Comparison of ENCODE assay signal across 25 cellular contexts in genomic region chr3:65633018-65633417, GRCh38.
"Had no signal": no experiment of that assay in that cellular context is flagged by ENCODE, and none has a peak within 500 bp of the region (broad histone marks: within the 10 kb centered on the region; RNA-seq: fewer than 3 reads in every experiment).

No MANE protein-coding gene starts in this region.

- H3K4me3 ChIP-seq: lower lobe of right lung, testis, uterus had no signal

- H3K36me3 Mint-ChIP-seq: activated CD8-positive, alpha-beta memory T cell treated with anti-CD3 and anti-CD28 coated beads, Interleukin-2, amount 10 ng/mL, durations not matched to agents 7 days and 5 days; activated naive CD4-positive, alpha-beta T cell treated with anti-CD3 and anti-CD28 coated beads, Interleukin-2, amount 50 U/mL, for 24 hours; natural killer cell had no signal

- H3K4me3 Mint-ChIP-seq: activated CD4-positive, alpha-beta T cell treated with anti-CD3 and anti-CD28 coated beads, Interleukin-2, amount 10 ng/mL, durations not matched to agents 7 days and 5 days; activated CD8-positive, alpha-beta memory T cell treated with anti-CD3 and anti-CD28 coated beads, Interleukin-2, amount 10 ng/mL, durations not matched to agents 7 days and 5 days; activated CD8-positive, alpha-beta T cell treated with anti-CD3 and anti-CD28 coated beads for 36 hours; activated naive CD4-positive, alpha-beta T cell treated with anti-CD3 and anti-CD28 coated beads, Interleukin-2, amount 50 U/mL, for 24 hours; activated T-helper 1 cell treated with anti-CD3 and anti-CD28 coated beads, Interleukin-12 subunit alpha, Interleukin-12 subunit beta, Interleukin-2, Interleukin-4 antibody, amounts not matched to agents 30 ng/mL and 10 ng/mL and 1 ng/mL, durations not matched to agents 14 hours and 24 hours and 36 hours; dendritic cell treated with granulocyte-macrophage colony-stimulating factor and Interleukin-4, amounts not matched to agents 40 ng/mL and 50 ng/mL, for 4 days; mesothelial cell of epicardium; natural killer cell had no signal

- H3K36me3 ChIP-seq: brain microvascular endothelial cell, lower lobe of right lung, uterus had no signal

- DNase-seq: activated CD4-positive, alpha-beta T cell treated with anti-CD3 and anti-CD28 coated beads, Interleukin-2, amount 10 ng/mL, durations not matched to agents 7 days and 5 days; activated CD4-positive, CD25-positive, alpha-beta regulatory T cell treated with anti-CD3 and anti-CD28 coated beads, Interleukin-2, amount 50 U/mL, for 72 hours; activated CD8-positive, alpha-beta memory T cell treated with anti-CD3 and anti-CD28 coated beads, Interleukin-2, amount 10 ng/mL, durations not matched to agents 7 days and 5 days; activated CD8-positive, alpha-beta T cell treated with anti-CD3 and anti-CD28 coated beads for 36 hours; activated gamma-delta T cell; activated T-cell treated with anti-CD3 and anti-CD28 coated beads for 4 hours; anterior cingulate cortex; brain microvascular endothelial cell; caudate nucleus; effector CD4-positive, alpha-beta T cell; erythroblast; foreskin fibroblast; left colon; lower lobe of right lung; natural killer cell; retina; stimulated activated CD4-positive, alpha-beta T cell treated with anti-CD3 and anti-CD28 coated beads, Interleukin-4, amount 100 ng/mL, for 1 hour; stimulated activated naive CD4-positive, alpha-beta T cell; testis; uterus had no signal

- H3K4me1 Mint-ChIP-seq: activated CD4-positive, alpha-beta T cell treated with anti-CD3 and anti-CD28 coated beads, Interleukin-2, amount 10 ng/mL, durations not matched to agents 7 days and 5 days; activated CD8-positive, alpha-beta memory T cell treated with anti-CD3 and anti-CD28 coated beads, Interleukin-2, amount 10 ng/mL, durations not matched to agents 7 days and 5 days; activated naive CD4-positive, alpha-beta T cell treated with anti-CD3 and anti-CD28 coated beads, Interleukin-2, amount 50 U/mL, for 24 hours; mesothelial cell of epicardium; natural killer cell had no signal

- ATAC-seq: activated CD8-positive, alpha-beta memory T cell treated with anti-CD3 and anti-CD28 coated beads, Interleukin-2, amount 10 ng/mL, durations not matched to agents 7 days and 5 days; activated CD8-positive, alpha-beta T cell treated with anti-CD3 and anti-CD28 coated beads for 36 hours; left colon; lower lobe of right lung; natural killer cell had no signal

- H3K27me3 Mint-ChIP-seq: activated CD4-positive, alpha-beta T cell treated with anti-CD3 and anti-CD28 coated beads, Interleukin-2, amount 10 ng/mL, durations not matched to agents 7 days and 5 days; activated CD8-positive, alpha-beta memory T cell treated with anti-CD3 and anti-CD28 coated beads, Interleukin-2, amount 10 ng/mL, durations not matched to agents 7 days and 5 days; activated CD8-positive, alpha-beta T cell treated with anti-CD3 and anti-CD28 coated beads for 36 hours; activated naive CD4-positive, alpha-beta T cell treated with anti-CD3 and anti-CD28 coated beads, Interleukin-2, amount 50 U/mL, for 24 hours; dendritic cell treated with granulocyte-macrophage colony-stimulating factor and Interleukin-4, amounts not matched to agents 40 ng/mL and 50 ng/mL, for 4 days; progenitor cell of endocrine pancreas had no signal

- H3K9me3 Mint-ChIP-seq: activated CD4-positive, alpha-beta T cell treated with anti-CD3 and anti-CD28 coated beads, Interleukin-2, amount 10 ng/mL, durations not matched to agents 7 days and 5 days; activated naive CD4-positive, alpha-beta T cell treated with anti-CD3 and anti-CD28 coated beads, Interleukin-2, amount 50 U/mL, for 24 hours; dendritic cell treated with granulocyte-macrophage colony-stimulating factor and Interleukin-4, amounts not matched to agents 40 ng/mL and 50 ng/mL, for 4 days had no signal

- H3K27me3 ChIP-seq: brain microvascular endothelial cell, testis, uterus had no signal

- H3K9me3 ChIP-seq: lower lobe of right lung, testis, uterus had no signal

- H3K4me1 ChIP-seq: lower lobe of right lung, testis, uterus had no signal

- H3K27ac ChIP-seq: brain microvascular endothelial cell, lower lobe of right lung, testis, uterus had no signal

- H3K27ac Mint-ChIP-seq: activated CD4-positive, alpha-beta T cell treated with anti-CD3 and anti-CD28 coated beads, Interleukin-2, amount 10 ng/mL, durations not matched to agents 7 days and 5 days; activated CD8-positive, alpha-beta memory T cell treated with anti-CD3 and anti-CD28 coated beads, Interleukin-2, amount 10 ng/mL, durations not matched to agents 7 days and 5 days; activated CD8-positive, alpha-beta T cell treated with anti-CD3 and anti-CD28 coated beads for 36 hours; activated naive CD4-positive, alpha-beta T cell treated with anti-CD3 and anti-CD28 coated beads, Interleukin-2, amount 50 U/mL, for 24 hours; activated T-helper 1 cell treated with anti-CD3 and anti-CD28 coated beads, Interleukin-12 subunit alpha, Interleukin-12 subunit beta, Interleukin-2, Interleukin-4 antibody, amounts not matched to agents 30 ng/mL and 10 ng/mL and 1 ng/mL, durations not matched to agents 14 hours and 24 hours and 36 hours; dendritic cell treated with granulocyte-macrophage colony-stimulating factor and Interleukin-4, amounts not matched to agents 40 ng/mL and 50 ng/mL, for 4 days; mesothelial cell of epicardium; natural killer cell; progenitor cell of endocrine pancreas had no signal
